16 cellular contexts compared by ENCODE assay signal in the genomic region with DNA sequence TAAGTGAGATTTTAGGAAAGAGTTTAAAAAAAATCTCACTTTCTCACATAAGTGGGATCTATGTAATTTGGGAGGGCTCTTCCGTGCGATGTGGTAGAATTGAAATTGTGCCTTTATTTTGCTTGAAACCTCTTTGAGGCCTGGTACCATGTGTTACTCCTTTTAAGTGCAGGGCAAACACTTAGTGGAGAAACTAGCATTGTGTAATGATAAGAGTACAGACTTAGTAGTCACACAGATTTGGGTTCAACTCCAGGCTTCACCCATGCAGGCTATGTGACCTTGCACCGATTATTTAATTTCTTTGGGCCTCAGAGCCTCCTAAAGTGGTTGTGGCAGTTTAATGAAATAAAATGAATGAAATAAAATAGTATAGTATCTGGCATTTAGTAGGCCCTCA. TPM values are rescaled to one million over a fixed set of nuclear protein-coding genes. Genes with fewer than 3 reads are reported as not detected.
A peak's percentile ranks its signal among the peaks of the same experiment; 100 is the strongest.
DNase-seq lines count a peak whose midpoint lies in the region; ATAC-seq, FAIRE-seq and TF ChIP-seq lines count a peak whose summit lies in the region.
"Had no signal": no experiment of that assay in that cellular context is flagged by ENCODE, and none has a peak within 500 bp of the region (broad histone marks: within the 10 kb centered on the region; RNA-seq: fewer than 3 reads in every experiment).

No MANE protein-coding gene starts in this region.

- no peak for TF ChIP-seq POLR2A in GM12878 (IDR thresholded peaks at IDR 0.05; ENCODE audit: low read depth, low read length)

- TF ChIP-seq RAD21 in GM12878 (IDR thresholded peaks at IDR 0.05; ENCODE audit: insufficient read depth, low read depth, low read length): no peak

- H4K20me1 ChIP-seq in OCI-LY1 (ENCODE audit: insufficient read depth, low read length) (no peaks in the 10 kb centered on the region), GM12878 (ENCODE audit: control insufficient read depth, insufficient read depth) (no peaks in the 10 kb centered on the region)

- H3K27ac Mint-ChIP-seq in activated CD4-positive, alpha-beta T cell treated with anti-CD3 and anti-CD28 coated beads, Interleukin-2, amount 10 ng/mL, durations not matched to agents 7 days and 5 days: peak overlapping the region; percentile 92
- no peak overlapping the region for H3K27ac Mint-ChIP-seq in neural crest cell (ENCODE audit: unreplicated experiment)

- FAIRE-seq in GM12878 (lab: Jason Lieb, UNC): no peak
- FAIRE-seq: H54 had no signal

- H3K27me3 ChIP-seq in OCI-LY1 (ENCODE audit: insufficient read depth, low read length) (no peaks in the 10 kb centered on the region), GM12878 (replicated peaks in 1 of 2; ENCODE audit: control insufficient read depth in 2 of 2, insufficient read depth in 2 of 2, low read length in 1 of 2) (no peaks in the 10 kb centered on the region)
- H3K27me3 ChIP-seq: spleen had no signal

- ATAC-seq in GM12878: no peak
- ATAC-seq in HG02884 (IDR thresholded peaks at IDR 0.05; ENCODE audit: unreplicated experiment): no peak

- H3K4me1 ChIP-seq in OCI-LY1 (ENCODE audit: insufficient read depth, low read length, severe bottlenecking) (peaks cover 21% of the 10 kb centered on the region), GM12878 (ENCODE audit: control insufficient read depth, insufficient read depth, low read length) (peaks cover 3% of the 10 kb centered on the region; the same call in 1 of the 2 replicates)

- TF ChIP-seq EP300 in GM12878 (IDR thresholded peaks at IDR 0.05; ENCODE audit: borderline replicate concordance in 1 of 2, control insufficient read depth in 1 of 2, low read depth in 2 of 2, low read length in 2 of 2): no peak

- peaks cover 48% of the 10 kb centered on the region for H3K36me3 Mint-ChIP-seq in activated CD4-positive, alpha-beta T cell treated with anti-CD3 and anti-CD28 coated beads, Interleukin-2, amount 10 ng/mL, durations not matched to agents 7 days and 5 days (ENCODE audit: low read depth)
- H3K36me3 Mint-ChIP-seq in neural crest cell (ENCODE audit: low read depth): peaks cover 2% of the 10 kb centered on the region

- no peak overlapping the region for H3K4me3 ChIP-seq in OCI-LY1 (ENCODE audit: low read depth, low read length, poor library complexity, severe bottlenecking)
- H3K4me3 ChIP-seq in GM12878: peak overlapping the region; percentile 71; the same call in 1 of the 2 replicates

- H3F3A ChIP-seq in OCI-LY1 (ENCODE audit: insufficient read depth, low read length): no peaks in the 10 kb centered on the region

- no peak overlapping the region for H2AFZ ChIP-seq in OCI-LY1 (ENCODE audit: low read length)
- H2AFZ ChIP-seq in GM12878 (ENCODE audit: control insufficient read depth, low read depth, low read length): no peak overlapping the region

- H3K9ac ChIP-seq in OCI-LY1 (ENCODE audit: low read length) (no peak overlapping the region), GM12878 (ENCODE audit: control insufficient read depth, insufficient read depth, low read length) (no peak overlapping the region)

- H3K9me3 ChIP-seq in OCI-LY1 (ENCODE audit: low read length): no peaks in the 10 kb centered on the region
- H3K9me3 ChIP-seq in GM12878 (replicated peaks; ENCODE audit: control insufficient read depth, insufficient read depth, low read length): no peaks in the 10 kb centered on the region
- H3K9me3 ChIP-seq: spleen had no signal

- CTCF ChIA-PET in activated CD4-positive, alpha-beta T cell treated with anti-CD3 and anti-CD28 coated beads, Interleukin-2, amount 10 ng/mL, durations not matched to agents 7 days and 5 days (lab: Charles Lee): interaction anchor here (1.0 to 3.7 kb wide), 2 partner anchors 19 to 23 kb away, joined by 3 to 11 read pairs; partner anchors contain the start of gene CHRNA5
- CTCF ChIA-PET in GM12878 (lab: Yijun Ruan, JAX): interaction anchor here (0.7 kb wide), 2 partner anchors 30 to 235 kb away, joined by 3 read pairs; no protein-coding TSS in a partner anchor

- POLR2A ChIA-PET in activated CD4-positive, alpha-beta T cell treated with anti-CD3 and anti-CD28 coated beads, Interleukin-2, amount 10 ng/mL, durations not matched to agents 7 days and 5 days (lab: Charles Lee): no interaction called here
- POLR2A ChIA-PET in GM12878 (lab: Charles Lee): interaction anchor here (0.9 to 1.9 kb wide), 3 partner anchors 7 to 23 kb away, joined by 3 to 5 read pairs (median 5); partner anchors contain the start of gene CHRNA5

- H3K79me2 ChIP-seq in OCI-LY1 (ENCODE audit: insufficient read depth, low read length) (peaks cover 24% of the 10 kb centered on the region), GM12878 (ENCODE audit: control insufficient read depth, insufficient read depth, low read length) (peaks cover 41% of the 10 kb centered on the region)

- H3K36me3 ChIP-seq in OCI-LY1 (ENCODE audit: insufficient read depth, low read length): peaks cover 62% of the 10 kb centered on the region
- H3K36me3 ChIP-seq in GM12878 (ENCODE audit: control insufficient read depth in 2 of 2, insufficient read depth in 2 of 2, low read length in 1 of 2): peaks cover 3 to 24% of the 10 kb centered on the region in 2 experiments

- intact Hi-C loops in GM12878 (cut with micrococcal nuclease; ENCODE audit: unreplicated experiment): no loop called here

- 99% methylated on average over 3 of the region's 3 CpGs for WGBS in GM12878 (ENCODE audit: insufficient coverage, insufficient replicate concordance, low lambda C conversion rate, missing lambda C conversion rate)

- H3K9me2 ChIP-seq in OCI-LY1 (ENCODE audit: low read depth, low read length): no peaks in the 10 kb centered on the region

- in situ Hi-C loops in GM12878 (cut with MboI): no loop called here

- no peak overlapping the region for H3K27ac ChIP-seq in OCI-LY1 (ENCODE audit: low read depth, low read length, poor library complexity, severe bottlenecking)
- no peak overlapping the region for H3K27ac ChIP-seq in GM12878 (ENCODE audit: control insufficient read depth, insufficient read depth)

- SMC1A ChIA-PET in GM12878 (lab: Charles Lee; ENCODE audit: uncharacterized antibody, unreplicated experiment): interaction anchor here (1.3 to 6.1 kb wide), 3 partner anchors 11 to 24 kb away, joined by 4 to 47 read pairs (median 19); partner anchors contain the start of gene CHRNA5

- H3K4me1 Mint-ChIP-seq in activated CD4-positive, alpha-beta T cell treated with anti-CD3 and anti-CD28 coated beads, Interleukin-2, amount 10 ng/mL, durations not matched to agents 7 days and 5 days: peaks cover 35% of the 10 kb centered on the region
- H3K4me1 Mint-ChIP-seq in neural crest cell: peaks cover 22% of the 10 kb centered on the region

- H3K4me3 Mint-ChIP-seq in activated CD4-positive, alpha-beta T cell treated with anti-CD3 and anti-CD28 coated beads, Interleukin-2, amount 10 ng/mL, durations not matched to agents 7 days and 5 days: peak overlapping the region; percentile 84
- peak overlapping the region; percentile 81 for H3K4me3 Mint-ChIP-seq in neural crest cell

- H3K27me3 Mint-ChIP-seq in activated CD4-positive, alpha-beta T cell treated with anti-CD3 and anti-CD28 coated beads, Interleukin-2, amount 10 ng/mL, durations not matched to agents 7 days and 5 days: no peaks in the 10 kb centered on the region
- no peaks in the 10 kb centered on the region for H3K27me3 Mint-ChIP-seq in neural crest cell (ENCODE audit: low read depth)

- no peak for DNase-seq in activated CD4-positive, alpha-beta T cell treated with anti-CD3 and anti-CD28 coated beads, Interleukin-2, amount 10 ng/mL, durations not matched to agents 7 days and 5 days
- DNase-seq in activated CD4-positive, alpha-beta T cell treated with anti-CD3 and anti-CD28 coated beads, Interleukin-2, amount 50 U/mL, for 1 hour: no peak
- no peak for DNase-seq in GM12878 (ENCODE audit: low read depth, low spot score)
- no peak for DNase-seq in neural crest cell (ENCODE audit: low read depth, low spot score)
- no peak for DNase-seq in NCI-H2081 (lab: John Stamatoyannopoulos, UW)
- no peak for DNase-seq in nucleus accumbens (lab: John Stamatoyannopoulos, UW)
- DNase-seq: ACHN, foreskin melanocyte, KG1, NCI-H2107, posterior cingulate gyrus, spleen, substantia nigra had no signal

- H3K4me2 ChIP-seq in OCI-LY1 (ENCODE audit: low read length) (peak overlapping the region; percentile 75; the same call in 1 of the 2 replicates), GM12878 (ENCODE audit: control insufficient read depth, insufficient read depth) (peak overlapping the region; percentile 58)

- BruUV-seq in GM12878 (replicated peaks; lab: Mats Ljungman, UMichigan): no TSS peak

- no peak for TF ChIP-seq CTCF in OCI-LY1 (IDR thresholded peaks at IDR 0.05; ENCODE audit: low read length)
- TF ChIP-seq CTCF in GM12878 (IDR thresholded peaks at IDR 0.05 in 2 of 3, conservative IDR thresholded peaks at IDR 0.05 in 1 of 3; ENCODE audit: control insufficient read depth in 2 of 3, extremely low read depth in 1 of 3, insufficient read depth in 1 of 3, low read depth in 3 of 3, low read length in 3 of 3): no peak
- TF ChIP-seq CTCF in neural crest cell (conservative IDR thresholded peaks at IDR 0.05): no peak

- H3K9me3 Mint-ChIP-seq in activated CD4-positive, alpha-beta T cell treated with anti-CD3 and anti-CD28 coated beads, Interleukin-2, amount 10 ng/mL, durations not matched to agents 7 days and 5 days: no peaks in the 10 kb centered on the region
- H3K9me3 Mint-ChIP-seq in neural crest cell: no peaks in the 10 kb centered on the region

- RAD21 ChIA-PET in GM12878 (lab: Charles Lee; ENCODE audit: unreplicated experiment): interaction anchor here (0.7 kb wide), 1 partner anchor 23 kb away, joined by 3 read pairs; no protein-coding TSS in a partner anchor

RNA-seq across cellular contexts. Expression of gene PSMA4, which starts 2.4 kb away (rescaled TPM):
- 100 to 1,000 TPM; 255 to 259 TPM for total RNA-seq in activated CD4-positive, alpha-beta T cell treated with anti-CD3 and anti-CD28 coated beads, Interleukin-2, amount 10 ng/mL, durations not matched to agents 7 days and 5 days
- 87.8 and 92.9 TPM in 2 replicates for total RNA-seq in GM12878 (2013; cell fraction: nucleolus; rRNA removed)
- total RNA-seq in GM12878 (2014; rRNA removed): 210 and 266 TPM in 2 replicates
- total RNA-seq in GM12878 (2014; rRNA removed; fragmentation: Illumina TruSeq; extraction: Trizol): 388 and 393 TPM in 2 replicates
- 264 and 268 TPM in 2 replicates for total RNA-seq in GM12878 (2021)
- 242 TPM for polyA plus RNA-seq in GM12878 (2011; ENCODE audit: low read depth)
- 560 and 713 TPM in 2 replicates for polyA plus RNA-seq in GM12878 (2011; rRNA removed)
- polyA plus RNA-seq in GM12878 (2011; cell fraction: cytosol; rRNA removed): 278 and 284 TPM in 2 replicates
- polyA plus RNA-seq in GM12878 (2011; cell fraction: nucleus; rRNA removed): 198 and 233 TPM in 2 replicates
- polyA plus RNA-seq in GM12878 (2012): 256 and 258 TPM in 2 replicates
- 562 and 695 TPM in 2 replicates for polyA plus RNA-seq in GM12878 (2014; fragmentation: Illumina TruSeq; extraction: Trizol)
- polyA plus RNA-seq in GM12878 (2014; fragmentation: Nextera tagmentation; extraction: Ambion mirVana): 1,000 to 10,000 TPM; 1,117 to 1,221 TPM
- 277 and 369 TPM in 2 replicates for polyA plus RNA-seq in GM12878 (2014; rRNA removed)
- 100 to 1,000 TPM; 533 to 563 TPM for polyA plus RNA-seq in GM12878 (2016; fragmentation: Nextera tagmentation; extraction: Ambion mirVana)
- 130 and 177 TPM in 2 replicates for polyA minus RNA-seq in GM12878 (2011; rRNA and poly(A)+ RNA removed)
- 44.6 and 64.8 TPM in 2 replicates for polyA minus RNA-seq in GM12878 (2011; cell fraction: cytosol; rRNA and poly(A)+ RNA removed)
- 46.9 and 61.7 TPM in 2 replicates for polyA minus RNA-seq in GM12878 (2011; cell fraction: nucleus; rRNA and poly(A)+ RNA removed)
- total RNA-seq in neural crest cell: 315 and 324 TPM in 2 replicates

RNA-seq across cellular contexts. Expression of gene CHRNA5, which starts 22.7 kb away (rescaled TPM):
- 1 to 10 TPM; 2.4 to 4.0 TPM for total RNA-seq in activated CD4-positive, alpha-beta T cell treated with anti-CD3 and anti-CD28 coated beads, Interleukin-2, amount 10 ng/mL, durations not matched to agents 7 days and 5 days
- total RNA-seq in GM12878 (2013; cell fraction: nucleolus; rRNA removed): 12.1 and 12.5 TPM in 2 replicates
- total RNA-seq in GM12878 (2014; rRNA removed): 9.6 and 14.7 TPM in 2 replicates
- total RNA-seq in GM12878 (2014; rRNA removed; fragmentation: Illumina TruSeq; extraction: Trizol): 14.7 and 16.4 TPM in 2 replicates
- 14.3 and 14.8 TPM in 2 replicates for total RNA-seq in GM12878 (2021)
- 4.6 TPM for polyA plus RNA-seq in GM12878 (2011; ENCODE audit: low read depth)
- polyA plus RNA-seq in GM12878 (2011; rRNA removed): 16.4 and 25.1 TPM in 2 replicates
- 5.1 and 5.4 TPM in 2 replicates for polyA plus RNA-seq in GM12878 (2011; cell fraction: cytosol; rRNA removed)
- polyA plus RNA-seq in GM12878 (2011; cell fraction: nucleus; rRNA removed): 2.7 and 4.5 TPM in 2 replicates
- 6.5 TPM in 2 replicates for polyA plus RNA-seq in GM12878 (2012)
- 15.1 and 20.1 TPM in 2 replicates for polyA plus RNA-seq in GM12878 (2014; fragmentation: Illumina TruSeq; extraction: Trizol)
- 1 to 10 TPM; 2.6 to 6.1 TPM for polyA plus RNA-seq in GM12878 (2014; fragmentation: Nextera tagmentation; extraction: Ambion mirVana)
- polyA plus RNA-seq in GM12878 (2014; rRNA removed): 8.4 and 10.6 TPM in 2 replicates
- polyA plus RNA-seq in GM12878 (2016; fragmentation: Nextera tagmentation; extraction: Ambion mirVana): 10 to 100 TPM in 1 of 2 experiments, under 1 TPM in 1; 0.74 to 21.4 TPM
- 4.4 and 11.6 TPM in 2 replicates for polyA minus RNA-seq in GM12878 (2011; rRNA and poly(A)+ RNA removed)
- 0.94 and 4.8 TPM in 2 replicates for polyA minus RNA-seq in GM12878 (2011; cell fraction: cytosol; rRNA and poly(A)+ RNA removed)
- 1.3 and 2.4 TPM in 2 replicates for polyA minus RNA-seq in GM12878 (2011; cell fraction: nucleus; rRNA and poly(A)+ RNA removed)
- 23.0 and 23.6 TPM in 2 replicates for total RNA-seq in neural crest cell

RNA-seq across cellular contexts. Expression of gene HYKK, which starts 35.3 kb away (rescaled TPM):
- 1 to 10 TPM; 3.7 to 4.7 TPM for total RNA-seq in activated CD4-positive, alpha-beta T cell treated with anti-CD3 and anti-CD28 coated beads, Interleukin-2, amount 10 ng/mL, durations not matched to agents 7 days and 5 days
- total RNA-seq in GM12878 (2013; cell fraction: nucleolus; rRNA removed): 1.6 and 2.1 TPM in 2 replicates
- total RNA-seq in GM12878 (2014; rRNA removed) (0.27 and 0.79 TPM in 2 replicates), GM12878 (2014; rRNA removed; fragmentation: Illumina TruSeq; extraction: Trizol) (0.46 and 0.98 TPM in 2 replicates), GM12878 (2021) (0.23 and 0.66 TPM in 2 replicates), neural crest cell (0.86 and 1.5 TPM in 2 replicates)
- polyA plus RNA-seq in GM12878 (2011; ENCODE audit: low read depth): 0.62 TPM
- polyA plus RNA-seq in GM12878 (2011; rRNA removed) (0.75 and 0.79 TPM in 2 replicates), GM12878 (2014; fragmentation: Illumina TruSeq; extraction: Trizol) (0.66 and 1.0 TPM in 2 replicates), GM12878 (2014; fragmentation: Nextera tagmentation; extraction: Ambion mirVana) (under 1 TPM; 0.15 to 0.34 TPM), GM12878 (2014; rRNA removed) (0.55 and 0.62 TPM in 2 replicates), GM12878 (2016; fragmentation: Nextera tagmentation; extraction: Ambion mirVana) (under 1 TPM; 0.28 to 0.43 TPM)
- polyA plus RNA-seq in GM12878 (2011; cell fraction: cytosol; rRNA removed): 0.55 and 0.78 TPM in 2 replicates
- polyA plus RNA-seq in GM12878 (2011; cell fraction: nucleus; rRNA removed): 0.60 and 0.67 TPM in 2 replicates
- polyA plus RNA-seq in GM12878 (2012): 0.51 and 0.90 TPM in 2 replicates
- 0.41 and 0.95 TPM in 2 replicates for polyA minus RNA-seq in GM12878 (2011; rRNA and poly(A)+ RNA removed)
- polyA minus RNA-seq in GM12878 (2011; cell fraction: cytosol; rRNA and poly(A)+ RNA removed): not detected in 2 replicates
- polyA minus RNA-seq in GM12878 (2011; cell fraction: nucleus; rRNA and poly(A)+ RNA removed): 0.12 and 0.38 TPM in 2 replicates
